In the genomic region with DNA sequence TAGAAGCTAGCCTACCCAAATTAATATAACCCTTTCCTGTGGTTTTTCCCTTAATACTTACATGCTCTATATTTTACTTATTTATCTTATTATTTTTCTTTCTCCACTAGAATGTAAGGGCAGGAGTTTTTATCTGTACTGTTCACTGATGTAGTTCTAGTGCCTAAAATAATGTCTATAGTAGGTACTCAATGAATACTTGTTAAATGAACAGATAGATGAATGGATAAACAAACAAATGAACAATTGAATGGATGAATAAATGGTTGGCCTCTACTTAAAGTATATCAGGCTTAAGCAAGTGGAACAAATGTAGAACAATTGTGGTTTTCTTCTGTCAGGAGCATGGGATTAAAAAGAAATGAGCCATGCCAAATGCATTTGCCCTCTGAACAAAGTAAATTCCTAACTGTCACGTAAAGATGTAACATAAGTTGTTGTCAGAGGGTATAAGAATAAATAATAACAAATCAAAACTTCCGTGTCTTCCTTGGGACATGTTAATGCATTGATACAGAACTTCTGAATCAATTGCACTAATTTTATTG, we compare ENCODE assay signal across 28 cellular contexts. TPM values are rescaled to one million over a fixed set of nuclear protein-coding genes. Genes with fewer than 3 reads are reported as not detected.
DNase-seq lines count a peak whose midpoint lies in the region; ATAC-seq, FAIRE-seq and TF ChIP-seq lines count a peak whose summit lies in the region.
"Had no signal": no experiment of that assay in that cellular context is flagged by ENCODE, and none has a peak within 500 bp of the region (broad histone marks: within the 10 kb centered on the region; RNA-seq: fewer than 3 reads in every experiment).

No MANE protein-coding gene starts in this region.

- H3K27me3 ChIP-seq in HCT116 (ENCODE audit: insufficient read depth, low read length) (no peaks in the 10 kb centered on the region; the same call in 1 of the 2 replicates), smooth muscle cell (ENCODE audit: low read depth) (no peaks in the 10 kb centered on the region), right atrium auricular region (no peaks in the 10 kb centered on the region), uterus (peaks cover 0 to 6% of the 10 kb centered on the region in 2 donors)
- H3K27me3 ChIP-seq: adrenal gland, esophagus squamous epithelium, MG63, neural progenitor cell, stomach, tibial nerve had no signal

- H2AFZ ChIP-seq in HCT116 (ENCODE audit: low read depth, low read length, poor library complexity, severe bottlenecking): no peak overlapping the region
- no peak overlapping the region for H2AFZ ChIP-seq in smooth muscle cell (ENCODE audit: low read depth)
- H2AFZ ChIP-seq: neural progenitor cell, PC-9 had no signal

- H3K4me2 ChIP-seq in HCT116 (ENCODE audit: low read length) (peak overlapping the region; percentile 48; the same call in 1 of the 2 replicates), smooth muscle cell (no peak overlapping the region)
- H3K4me2 ChIP-seq: neural progenitor cell, PC-9 had no signal

- no peak overlapping the region for H3K27ac ChIP-seq in HCT116 (ENCODE audit: low read depth, low read length)
- H3K27ac ChIP-seq in smooth muscle cell (ENCODE audit: low read depth): peak overlapping the region; percentile 10
- no peak overlapping the region for H3K27ac ChIP-seq in right atrium auricular region
- no peak overlapping the region for H3K27ac ChIP-seq in uterus
- H3K27ac ChIP-seq: adrenal gland, coronary artery, esophagus squamous epithelium, lower lobe of right lung, neural progenitor cell, PC-9, stomach, tibial nerve had no signal

- H3K9me3 ChIP-seq in HCT116 (ENCODE audit: control insufficient read depth in 1 of 2, insufficient read depth in 1 of 2, low read depth in 1 of 2, low read length in 2 of 2): no peaks in the 10 kb centered on the region
- no peaks in the 10 kb centered on the region for H3K9me3 ChIP-seq in smooth muscle cell (replicated peaks; ENCODE audit: low read depth)
- no peaks in the 10 kb centered on the region for H3K9me3 ChIP-seq in right atrium auricular region
- H3K9me3 ChIP-seq in uterus: no peaks in the 10 kb centered on the region
- H3K9me3 ChIP-seq: adrenal gland, esophagus squamous epithelium, HAP-1, lower lobe of right lung, MG63, mucosa of descending colon, stomach, tibial nerve had no signal

- H3K4me3 Mint-ChIP-seq in natural killer cell treated with Interleukin-12 subunit alpha and Interleukin-12 subunit beta and Interleukin-15 and Interleukin-18, amount 100 ng/mL, for 72 hours: no peak overlapping the region
- H3K4me3 Mint-ChIP-seq: B cell; CD8-positive, alpha-beta memory T cell; IgD-negative memory B cell; neural progenitor cell; T-helper 1 cell treated with Interleukin-12 subunit alpha and Interleukin-12 subunit beta and Interleukin-4 antibody, amounts not matched to agents 30 μg/mL and 1 μg/mL, for 36 hours had no signal

- BruUV-seq in HCT116 (replicated peaks; lab: Mats Ljungman, UMichigan): no TSS peak

- no peaks in the 10 kb centered on the region for H3K4me1 Mint-ChIP-seq in natural killer cell treated with Interleukin-12 subunit alpha and Interleukin-12 subunit beta and Interleukin-15 and Interleukin-18, amount 100 ng/mL, for 72 hours (ENCODE audit: low read depth in 2 of 2)
- H3K4me1 Mint-ChIP-seq: B cell; CD8-positive, alpha-beta memory T cell; IgD-negative memory B cell had no signal

- H3K9me3 Mint-ChIP-seq in natural killer cell treated with Interleukin-12 subunit alpha and Interleukin-12 subunit beta and Interleukin-15 and Interleukin-18, amount 100 ng/mL, for 72 hours: no peaks in the 10 kb centered on the region
- H3K9me3 Mint-ChIP-seq: IgD-negative memory B cell; T-helper 1 cell treated with Interleukin-12 subunit alpha and Interleukin-12 subunit beta and Interleukin-4 antibody, amounts not matched to agents 30 μg/mL and 1 μg/mL, for 36 hours had no signal

- peak; percentile 99 for FAIRE-seq in RCC 7860 (lab: Jason Lieb, UNC)
- FAIRE-seq in colon (lab: Jason Lieb, UNC): peak; percentile 33

- H3K9ac ChIP-seq in HCT116 (ENCODE audit: low read length) (no peak overlapping the region), smooth muscle cell (ENCODE audit: low read depth) (no peak overlapping the region)
- H3K9ac ChIP-seq: neural progenitor cell had no signal

- no peak for TF ChIP-seq POLR2A in HCT116 (IDR thresholded peaks at IDR 0.05; ENCODE audit: borderline replicate concordance, extremely low read depth, insufficient read depth, insufficient read length)
- TF ChIP-seq POLR2A in uterus (IDR thresholded peaks at IDR 0.05): no peak

- H3K27ac Mint-ChIP-seq in natural killer cell treated with Interleukin-12 subunit alpha and Interleukin-12 subunit beta and Interleukin-15 and Interleukin-18, amount 100 ng/mL, for 72 hours: no peak overlapping the region
- H3K27ac Mint-ChIP-seq: B cell; CD8-positive, alpha-beta memory T cell; IgD-negative memory B cell; neural progenitor cell; T-helper 1 cell treated with Interleukin-12 subunit alpha and Interleukin-12 subunit beta and Interleukin-4 antibody, amounts not matched to agents 30 μg/mL and 1 μg/mL, for 36 hours had no signal

- CTCF ChIA-PET in HCT116 (lab: Charles Lee): no interaction called here

- no peaks in the 10 kb centered on the region for H3F3A ChIP-seq in smooth muscle cell (ENCODE audit: low read depth)

- intact Hi-C loops in HCT116 (cut with micrococcal nuclease) (no loop called here), uterus (cut with DNase I; ENCODE audit: low total_unique reads) (no loop called here)

- ATAC-seq in HCT116: 0 out of 2 replicates have a peak, but pooled peaks have one; percentile 25
- ATAC-seq in natural killer cell treated with Interleukin-12 subunit alpha and Interleukin-12 subunit beta and Interleukin-15 and Interleukin-18, amount 100 ng/mL, for 72 hours: no peak
- ATAC-seq: lower lobe of right lung had no signal

- no peaks in the 10 kb centered on the region for H3K9me2 ChIP-seq in HCT116 (ENCODE audit: insufficient read depth)

- peaks cover 7 to 8% of the 10 kb centered on the region in 2 donors for H3K27me3 Mint-ChIP-seq in natural killer cell treated with Interleukin-12 subunit alpha and Interleukin-12 subunit beta and Interleukin-15 and Interleukin-18, amount 100 ng/mL, for 72 hours
- H3K27me3 Mint-ChIP-seq: B cell, IgD-negative memory B cell had no signal

- no peaks in the 10 kb centered on the region for H4K20me1 ChIP-seq in HCT116 (ENCODE audit: insufficient read depth)
- no peaks in the 10 kb centered on the region for H4K20me1 ChIP-seq in smooth muscle cell (ENCODE audit: low read depth)

- no peaks in the 10 kb centered on the region for H3K79me2 ChIP-seq in HCT116 (ENCODE audit: insufficient read depth, low read length)
- H3K79me2 ChIP-seq in smooth muscle cell (ENCODE audit: low read depth): no peaks in the 10 kb centered on the region

- RAD21 ChIA-PET in HCT116 (lab: Charles Lee; ENCODE audit: low non-redundant PET in 1 of 2, low total read pairs in 2 of 2, uncharacterized antibody in 2 of 2, unreplicated experiment in 2 of 2): no interaction called here

- peaks cover 14 to 22% of the 10 kb centered on the region in 2 experiments for H3K4me1 ChIP-seq in HCT116 (ENCODE audit: control insufficient read depth in 1 of 2, insufficient read depth in 2 of 2, low read length in 2 of 2)
- H3K4me1 ChIP-seq in smooth muscle cell (ENCODE audit: low read depth): no peaks in the 10 kb centered on the region
- no peaks in the 10 kb centered on the region for H3K4me1 ChIP-seq in right atrium auricular region
- no peaks in the 10 kb centered on the region for H3K4me1 ChIP-seq in uterus
- H3K4me1 ChIP-seq: lower lobe of right lung, stomach, tibial nerve had no signal

- TF ChIP-seq RAD21 in HCT116 (IDR thresholded peaks at IDR 0.05; ENCODE audit: low read depth): no peak

- DNase-seq in HCT116 (ENCODE audit: low read depth, low spot score) (no peak), RCC 7860 (ENCODE audit: low spot score) (peak; percentile 60), smooth muscle cell (lab: John Stamatoyannopoulos, UW; ENCODE audit: unreplicated experiment) (no peak), right atrium auricular region (ENCODE audit: low spot score) (no peak), uterus (no peak)
- DNase-seq in natural killer cell treated with Interleukin-12 subunit alpha and Interleukin-12 subunit beta and Interleukin-15 and Interleukin-18, amount 100 ng/mL, for 72 hours (ENCODE audit: low spot score): no peak
- DNase-seq: activated CD4-positive, alpha-beta T cell treated with anti-CD3 and anti-CD28 coated beads for 4 hours; activated naive CD4-positive, alpha-beta T cell treated with Interleukin-2 at 50 U/mL for 16 hours; activated T-cell treated with anti-CD3 and anti-CD28 coated beads, Interleukin-2, amount 50 U/mL, for 48 hours; adrenal gland; CD8-positive, alpha-beta memory T cell; esophagus squamous epithelium; islet precursor cell; lower lobe of right lung; MG63; mucosa of descending colon; NCI-H1436; NCI-H510A; PC-9; stomach had no signal

- H3K36me3 Mint-ChIP-seq in natural killer cell treated with Interleukin-12 subunit alpha and Interleukin-12 subunit beta and Interleukin-15 and Interleukin-18, amount 100 ng/mL, for 72 hours: no peaks in the 10 kb centered on the region
- H3K36me3 Mint-ChIP-seq: CD8-positive, alpha-beta memory T cell; IgD-negative memory B cell; neural progenitor cell had no signal

- H3K36me3 ChIP-seq in HCT116 (ENCODE audit: control insufficient read depth in 1 of 2, insufficient read depth in 2 of 2, low read length in 2 of 2): no peaks in the 10 kb centered on the region
- no peaks in the 10 kb centered on the region for H3K36me3 ChIP-seq in smooth muscle cell (ENCODE audit: low read depth)
- H3K36me3 ChIP-seq in right atrium auricular region: no peaks in the 10 kb centered on the region
- no peaks in the 10 kb centered on the region for H3K36me3 ChIP-seq in uterus
- H3K36me3 ChIP-seq: adrenal gland, esophagus squamous epithelium, HAP-1, lower lobe of right lung, MG63, neural progenitor cell, stomach, tibial nerve had no signal

- H3K4me3 ChIP-seq in HCT116 (replicated peaks in 1 of 2; ENCODE audit: low read depth in 1 of 2, low read length in 2 of 2) (no peak overlapping the region), smooth muscle cell (no peak overlapping the region), right atrium auricular region (no peak overlapping the region), uterus (no peak overlapping the region)
- H3K4me3 ChIP-seq: adrenal gland, coronary artery, esophagus squamous epithelium, HAP-1, lower lobe of right lung, MG63, mucosa of descending colon, neural progenitor cell, PC-9, stomach, tibial nerve had no signal

- WGBS in smooth muscle cell (ENCODE audit: low lambda C conversion rate): 53% methylated on average over 2 of the region's 2 CpGs

- TF ChIP-seq CTCF in HCT116 (IDR thresholded peaks at IDR 0.05 in 2 of 3, conservative IDR thresholded peaks at IDR 0.05 in 1 of 3; ENCODE audit: borderline replicate concordance in 1 of 3, insufficient read depth in 1 of 3, low read depth in 2 of 3, low read length in 2 of 3) (no peak), smooth muscle cell (IDR thresholded peaks at IDR 0.05; ENCODE audit: borderline replicate concordance, insufficient read depth, poor library complexity, severe bottlenecking) (no peak), right atrium auricular region (IDR thresholded peaks at IDR 0.05) (no peak), uterus (IDR thresholded peaks at IDR 0.05) (no peak)

- POLR2A ChIA-PET in HCT116 (lab: Charles Lee): no interaction called here

RNA-seq across cellular contexts. Expression of a gene that starts 54.1 kb away (rescaled TPM):
- 0.20 TPM for total RNA-seq in HCT116 (2021; ENCODE audit: unreplicated experiment)
- polyA plus RNA-seq in HCT116 (2012): 0.04 and 0.08 TPM in 2 replicates
- 1.9 and 2.3 TPM in 2 replicates for total RNA-seq in smooth muscle cell
- polyA plus RNA-seq in smooth muscle cell: 0.27 and 1.4 TPM in 2 replicates
- under 1 TPM in 1 of 2 donors, not detected in 1; 0.39 TPM for total RNA-seq in right atrium auricular region
- 1 to 10 TPM in 2 of 4 donors, under 1 TPM in 2; under 0.01 to 3.1 (median 1.6) TPM for total RNA-seq in uterus
- not detected for total RNA-seq in natural killer cell treated with Interleukin-12 subunit alpha and Interleukin-12 subunit beta and Interleukin-15 and Interleukin-18, amount 100 ng/mL, for 72 hours
- total RNA-seq: B cell; CD8-positive, alpha-beta memory T cell; PC-9 had no signal
- polyA plus RNA-seq: CD8-positive, alpha-beta memory T cell; IgD-negative memory B cell had no signal
